In the genomic region with DNA sequence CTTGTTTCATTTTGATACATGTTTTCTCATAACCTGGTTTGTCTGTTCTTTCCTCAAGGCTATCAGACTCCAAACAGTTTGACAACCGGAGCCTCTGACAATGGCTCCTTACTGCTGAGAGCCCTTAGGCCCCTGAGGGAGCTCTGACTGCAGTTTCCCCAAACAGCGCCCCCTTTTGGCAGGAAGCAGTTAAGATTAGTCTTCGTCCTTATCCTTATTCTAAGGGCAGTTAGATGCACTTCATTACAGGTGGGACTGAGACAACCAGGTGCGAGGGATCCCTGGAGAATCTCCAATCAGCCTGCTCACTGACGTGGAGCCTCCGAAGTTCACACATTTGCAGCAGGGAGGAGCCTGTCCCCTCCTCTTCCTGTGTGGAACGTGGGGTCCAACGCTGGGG, we compare ENCODE assay signal across 1 cellular context.
TF ChIP-seq lines count a peak whose summit lies in the region.

No MANE protein-coding gene starts in this region.

TF ChIP-seq in GM12878, 131 proteins besides CTCF, POLR2A, EP300 and RAD21 (continued from another document):
- TF ChIP-seq, protein P1, sequence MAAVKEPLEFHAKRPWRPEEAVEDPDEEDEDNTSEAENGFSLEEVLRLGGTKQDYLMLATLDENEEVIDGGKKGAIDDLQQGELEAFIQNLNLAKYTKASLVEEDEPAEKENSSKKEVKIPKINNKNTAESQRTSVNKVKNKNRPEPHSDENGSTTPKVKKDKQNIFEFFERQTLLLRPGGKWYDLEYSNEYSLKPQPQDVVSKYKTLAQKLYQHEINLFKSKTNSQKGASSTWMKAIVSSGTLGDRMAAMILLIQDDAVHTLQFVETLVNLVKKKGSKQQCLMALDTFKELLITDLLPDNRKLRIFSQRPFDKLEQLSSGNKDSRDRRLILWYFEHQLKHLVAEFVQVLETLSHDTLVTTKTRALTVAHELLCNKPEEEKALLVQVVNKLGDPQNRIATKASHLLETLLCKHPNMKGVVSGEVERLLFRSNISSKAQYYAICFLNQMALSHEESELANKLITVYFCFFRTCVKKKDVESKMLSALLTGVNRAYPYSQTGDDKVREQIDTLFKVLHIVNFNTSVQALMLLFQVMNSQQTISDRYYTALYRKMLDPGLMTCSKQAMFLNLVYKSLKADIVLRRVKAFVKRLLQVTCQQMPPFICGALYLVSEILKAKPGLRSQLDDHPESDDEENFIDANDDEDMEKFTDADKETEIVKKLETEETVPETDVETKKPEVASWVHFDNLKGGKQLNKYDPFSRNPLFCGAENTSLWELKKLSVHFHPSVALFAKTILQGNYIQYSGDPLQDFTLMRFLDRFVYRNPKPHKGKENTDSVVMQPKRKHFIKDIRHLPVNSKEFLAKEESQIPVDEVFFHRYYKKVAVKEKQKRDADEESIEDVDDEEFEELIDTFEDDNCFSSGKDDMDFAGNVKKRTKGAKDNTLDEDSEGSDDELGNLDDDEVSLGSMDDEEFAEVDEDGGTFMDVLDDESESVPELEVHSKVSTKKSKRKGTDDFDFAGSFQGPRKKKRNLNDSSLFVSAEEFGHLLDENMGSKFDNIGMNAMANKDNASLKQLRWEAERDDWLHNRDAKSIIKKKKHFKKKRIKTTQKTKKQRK (IDR thresholded peaks at IDR 0.05; ENCODE audit: low read depth, low read length) = no peak
- TF ChIP-seq MYC (IDR thresholded peaks at IDR 0.05; ENCODE audit: insufficient read depth, insufficient read length, insufficient replicate concordance, low read length, severe bottlenecking) (no peak), HDAC2 (IDR thresholded peaks at IDR 0.05) (no peak), MEF2B (IDR thresholded peaks at IDR 0.05; ENCODE audit: partially characterized antibody, poor library complexity, severe bottlenecking) (no peak), EED (IDR thresholded peaks at IDR 0.05; ENCODE audit: low read depth) (no peak), CHD1 (IDR thresholded peaks at IDR 0.05; ENCODE audit: low read depth, low read length) (no peak)
- TF ChIP-seq, protein P2, sequence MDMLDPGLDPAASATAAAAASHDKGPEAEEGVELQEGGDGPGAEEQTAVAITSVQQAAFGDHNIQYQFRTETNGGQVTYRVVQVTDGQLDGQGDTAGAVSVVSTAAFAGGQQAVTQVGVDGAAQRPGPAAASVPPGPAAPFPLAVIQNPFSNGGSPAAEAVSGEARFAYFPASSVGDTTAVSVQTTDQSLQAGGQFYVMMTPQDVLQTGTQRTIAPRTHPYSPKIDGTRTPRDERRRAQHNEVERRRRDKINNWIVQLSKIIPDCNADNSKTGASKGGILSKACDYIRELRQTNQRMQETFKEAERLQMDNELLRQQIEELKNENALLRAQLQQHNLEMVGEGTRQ (IDR thresholded peaks at IDR 0.05; ENCODE audit: borderline replicate concordance, low read depth, low read length) = no peak
- TF ChIP-seq, protein P3, sequence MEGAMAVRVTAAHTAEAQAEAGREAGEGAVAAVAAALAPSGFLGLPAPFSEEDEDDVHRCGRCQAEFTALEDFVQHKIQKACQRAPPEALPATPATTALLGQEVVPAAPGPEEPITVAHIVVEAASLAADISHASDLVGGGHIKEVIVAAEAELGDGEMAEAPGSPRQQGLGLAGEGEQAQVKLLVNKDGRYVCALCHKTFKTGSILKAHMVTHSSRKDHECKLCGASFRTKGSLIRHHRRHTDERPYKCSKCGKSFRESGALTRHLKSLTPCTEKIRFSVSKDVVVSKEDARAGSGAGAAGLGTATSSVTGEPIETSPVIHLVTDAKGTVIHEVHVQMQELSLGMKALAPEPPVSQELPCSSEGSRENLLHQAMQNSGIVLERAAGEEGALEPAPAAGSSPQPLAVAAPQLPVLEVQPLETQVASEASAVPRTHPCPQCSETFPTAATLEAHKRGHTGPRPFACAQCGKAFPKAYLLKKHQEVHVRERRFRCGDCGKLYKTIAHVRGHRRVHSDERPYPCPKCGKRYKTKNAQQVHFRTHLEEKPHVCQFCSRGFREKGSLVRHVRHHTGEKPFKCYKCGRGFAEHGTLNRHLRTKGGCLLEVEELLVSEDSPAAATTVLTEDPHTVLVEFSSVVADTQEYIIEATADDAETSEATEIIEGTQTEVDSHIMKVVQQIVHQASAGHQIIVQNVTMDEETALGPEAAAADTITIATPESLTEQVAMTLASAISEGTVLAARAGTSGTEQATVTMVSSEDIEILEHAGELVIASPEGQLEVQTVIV (IDR thresholded peaks at IDR 0.05; ENCODE audit: borderline replicate concordance, partially characterized antibody) = no peak
TF ChIP-seq in GM12878: peak in this region for 0.
